In the genomic region with DNA sequence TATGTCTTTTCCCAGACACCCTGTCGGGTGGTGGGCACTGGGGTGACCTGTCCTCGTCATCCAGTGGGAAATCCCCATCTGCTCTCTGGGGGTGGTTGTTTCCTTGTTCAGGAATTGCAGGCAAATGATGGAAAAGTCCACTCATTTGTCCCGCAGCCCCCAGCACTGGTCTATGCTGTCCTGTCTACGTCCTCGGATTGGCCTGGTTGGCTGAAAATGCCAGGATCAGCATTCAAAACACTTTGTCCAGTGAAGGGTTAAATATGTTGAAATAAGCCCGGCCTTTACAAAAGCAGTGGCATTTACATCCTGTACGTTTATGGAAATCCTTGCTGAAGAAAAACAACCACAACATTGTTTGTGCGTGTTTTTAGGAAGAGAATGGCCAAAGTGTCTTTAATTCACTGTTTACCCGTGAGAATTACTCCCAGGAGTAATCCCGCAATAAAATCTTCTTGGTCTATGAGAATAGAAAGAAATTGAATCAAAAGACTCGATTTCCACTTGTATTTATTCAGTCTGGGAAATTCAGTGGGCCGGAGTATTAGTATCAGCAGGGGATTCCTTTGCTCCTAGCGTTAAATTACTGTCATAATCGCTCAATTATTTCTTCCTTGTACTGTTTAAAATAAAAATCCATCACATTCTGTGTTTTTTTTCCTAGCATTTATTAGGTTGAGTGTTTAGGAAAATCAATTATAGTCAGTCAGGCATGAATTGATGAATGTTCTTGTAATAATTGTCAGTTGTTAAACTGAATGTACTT, we compare ENCODE assay signal across 12 cellular contexts.
DNase-seq lines count a peak whose midpoint lies in the region; ATAC-seq, FAIRE-seq and TF ChIP-seq lines count a peak whose summit lies in the region.
"Had no signal": no experiment of that assay in that cellular context is flagged by ENCODE, and none has a peak within 500 bp of the region (broad histone marks: within the 10 kb centered on the region; RNA-seq: fewer than 3 reads in every experiment).

No MANE protein-coding gene starts in this region.

- peak overlapping the region in 1 of 2 donors; percentile 11 for H3K4me3 ChIP-seq in ascending aorta

- no peak for DNase-seq in ascending aorta (ENCODE audit: low spot score in 2 of 2)
- no peak for DNase-seq in left ventricle myocardium superior
- peak; percentile 25 for DNase-seq in renal cortical epithelial cell (ENCODE audit: low read depth)
- DNase-seq in activated effector memory CD4-positive, alpha-beta T cell treated with Interleukin-2 at 50 U/mL for 16 hours = no peak
- DNase-seq in GM19238 (ENCODE audit: insufficient read length, low spot score) = no peak
- DNase-seq: activated naive CD4-positive, alpha-beta T cell treated with anti-CD3 and anti-CD28 coated beads, Interleukin-2, amount 50 U/mL, for 16 hours had no signal

- peak overlapping the region; percentile 46 to 63 for H3K27ac ChIP-seq in ascending aorta
- H3K27ac ChIP-seq: C4-2B, epithelial cell of prostate had no signal

- H3K27me3 ChIP-seq in ascending aorta = no peaks in the 10 kb centered on the region

- no peak for TF ChIP-seq CTCF in ascending aorta (IDR thresholded peaks at IDR 0.05)

- peak; percentile 93 for FAIRE-seq in G401.6 (lab: Jason Lieb, UNC)

- H3K9me3 ChIP-seq in ascending aorta = no peaks in the 10 kb centered on the region

- peaks cover 0 to 8% of the 10 kb centered on the region in 2 donors for H3K4me1 ChIP-seq in ascending aorta

- peak; percentile 10 for ATAC-seq in left ventricle myocardium superior
- no peak for ATAC-seq in GM21619 (IDR thresholded peaks at IDR 0.05; ENCODE audit: unreplicated experiment)
- no peak for ATAC-seq in GM18861 (IDR thresholded peaks at IDR 0.05; ENCODE audit: unreplicated experiment)
- ATAC-seq: left lobe of liver had no signal

- intact Hi-C loops in ascending aorta (cut with DNase I) (no loop called here), left ventricle myocardium superior (cut with micrococcal nuclease) (no loop called here)

- H3K36me3 ChIP-seq in ascending aorta = no peaks in the 10 kb centered on the region
